ENCODE assay signal across 1 cellular context in the genomic region with DNA sequence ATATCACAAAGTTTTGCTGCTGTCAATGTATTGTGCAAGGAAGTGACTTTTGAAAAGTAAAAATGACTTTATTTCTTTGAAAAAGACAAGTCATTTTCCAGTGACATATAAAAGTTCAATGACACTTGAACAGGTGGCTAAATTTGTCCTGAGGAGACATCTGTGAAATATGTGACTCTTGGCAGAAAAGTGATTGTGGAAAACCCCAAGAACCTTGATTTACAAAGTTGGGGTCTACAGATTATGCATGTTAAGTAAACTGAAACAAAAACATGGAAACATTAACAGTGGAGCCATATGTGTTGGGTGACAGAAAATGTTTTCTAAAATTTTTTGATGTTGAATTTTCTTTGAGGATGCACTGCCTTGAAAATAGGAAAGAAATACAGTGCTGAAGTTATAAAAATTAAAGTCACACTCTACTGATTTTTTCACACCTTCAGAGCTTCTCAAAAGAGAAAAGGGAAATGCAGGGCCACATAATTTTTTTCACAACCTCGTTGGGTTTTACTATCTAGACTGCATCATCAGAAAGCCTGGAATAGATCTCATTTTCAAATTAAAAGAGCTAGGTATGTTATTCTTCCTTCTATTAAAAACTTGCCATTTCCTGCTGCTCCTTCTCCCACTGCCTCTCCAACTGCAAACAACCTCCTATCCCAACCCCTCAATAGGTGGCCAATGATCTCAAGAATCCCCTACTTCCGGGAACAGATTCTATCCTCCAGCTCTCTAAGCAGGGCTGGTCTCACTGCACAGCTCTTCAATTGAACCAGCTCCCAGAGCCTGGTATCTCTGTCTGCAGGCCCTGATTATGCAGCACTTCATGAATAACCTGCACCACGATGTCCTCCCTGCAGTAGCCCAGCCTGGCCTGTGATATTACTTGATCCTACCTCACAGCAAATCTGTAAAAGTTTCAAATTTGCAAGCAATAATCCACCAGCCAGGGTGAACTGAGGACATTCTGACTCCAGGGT.
TF ChIP-seq lines count a peak whose summit lies in the region.

No MANE protein-coding gene starts in this region.

TF ChIP-seq in H1, 55 proteins besides CTCF, POLR2A, EP300 and RAD21 (continued from another document):
- TF ChIP-seq SP4 (IDR thresholded peaks at IDR 0.05; ENCODE audit: low read length) = no peak
- no peak for TF ChIP-seq EGR1 (IDR thresholded peaks at IDR 0.05; ENCODE audit: borderline replicate concordance, low read depth, low read length)
- TF ChIP-seq JUND (IDR thresholded peaks at IDR 0.05; ENCODE audit: low read length) = no peak
- no peak for TF ChIP-seq GABPA (IDR thresholded peaks at IDR 0.05; ENCODE audit: borderline replicate concordance, insufficient read depth, low read length)
